12 cellular contexts compared by ENCODE assay signal in genomic region chr4:113173865-113174264, GRCh38.
"Had no signal": no experiment of that assay in that cellular context is flagged by ENCODE, and none has a peak within 500 bp of the region (broad histone marks: within the 10 kb centered on the region; RNA-seq: fewer than 3 reads in every experiment).

No MANE protein-coding gene starts in this region.

- H3K4me1 Mint-ChIP-seq: activated naive CD4-positive, alpha-beta T cell treated with anti-CD3 and anti-CD28 coated beads, Interleukin-2, amount 10 ng/mL, durations not matched to agents 7 days and 5 days; stimulated activated naive B cell treated with anti-CD40 and anti-IgM and Interleukin-4, amounts not matched to agents 10 μg/mL and 1 μg/mL and 100 μg/mL, for 72 hours had no signal

- DNase-seq: activated CD4-positive, alpha-beta T cell treated with anti-CD3 and anti-CD28 coated beads, Interleukin-2, amount 50 U/mL, for 1 hour; activated naive CD4-positive, alpha-beta T cell treated with anti-CD3 and anti-CD28 coated beads, Interleukin-2, amount 10 ng/mL, durations not matched to agents 7 days and 5 days; activated T-cell treated with anti-CD3 and anti-CD28 coated beads for 4 hours; dermis blood vessel endothelial cell; endodermal cell; erythroblast; left colon; stimulated activated CD4-positive, alpha-beta T cell treated with anti-CD3 and anti-CD28 coated beads, Interleukin-2, amount 100 ng/mL, for 48 hours; stimulated activated naive B cell treated with anti-CD40 and anti-IgM and Interleukin-4, amounts not matched to agents 10 μg/mL and 1 μg/mL and 100 μg/mL, for 72 hours; tibial artery had no signal

- H3K27me3 Mint-ChIP-seq: activated naive CD4-positive, alpha-beta T cell treated with anti-CD3 and anti-CD28 coated beads, Interleukin-2, amount 10 ng/mL, durations not matched to agents 7 days and 5 days; stimulated activated naive B cell treated with anti-CD40 and anti-IgM and Interleukin-4, amounts not matched to agents 10 μg/mL and 1 μg/mL and 100 μg/mL, for 72 hours had no signal

- H3K9me3 Mint-ChIP-seq: activated naive CD4-positive, alpha-beta T cell treated with anti-CD3 and anti-CD28 coated beads, Interleukin-2, amount 10 ng/mL, durations not matched to agents 7 days and 5 days; activated T-helper 2 cell treated with anti-CD3 and anti-CD28 coated beads, Interferon-gamma antibody, Interleukin-2, Interleukin-4, amounts not matched to agents 10 μg/mL and 5 μg/mL and 100 μg/mL, durations not matched to agents 14 hours and 24 hours and 36 hours; endodermal cell; stimulated activated naive B cell treated with anti-CD40 and anti-IgM and Interleukin-4, amounts not matched to agents 10 μg/mL and 1 μg/mL and 100 μg/mL, for 72 hours; T-helper 2 cell treated with Interferon-gamma antibody and Interleukin-4, amounts not matched to agents 5 μg/mL and 100 μg/mL, for 36 hours had no signal

- H3K4me3 Mint-ChIP-seq: activated naive CD4-positive, alpha-beta T cell treated with anti-CD3 and anti-CD28 coated beads, Interleukin-2, amount 10 ng/mL, durations not matched to agents 7 days and 5 days; endodermal cell; stimulated activated naive B cell treated with anti-CD40 and anti-IgM and Interleukin-4, amounts not matched to agents 10 μg/mL and 1 μg/mL and 100 μg/mL, for 72 hours; T-helper 2 cell treated with Interferon-gamma antibody and Interleukin-4, amounts not matched to agents 5 μg/mL and 100 μg/mL, for 36 hours had no signal

- H3K36me3 Mint-ChIP-seq: activated naive CD4-positive, alpha-beta T cell treated with anti-CD3 and anti-CD28 coated beads, Interleukin-2, amount 10 ng/mL, durations not matched to agents 7 days and 5 days; stimulated activated naive B cell treated with anti-CD40 and anti-IgM and Interleukin-4, amounts not matched to agents 10 μg/mL and 1 μg/mL and 100 μg/mL, for 72 hours had no signal

- ATAC-seq: left colon; stimulated activated naive B cell treated with anti-CD40 and anti-IgM and Interleukin-4, amounts not matched to agents 10 μg/mL and 1 μg/mL and 100 μg/mL, for 72 hours had no signal

- H3K27ac Mint-ChIP-seq: activated naive CD4-positive, alpha-beta T cell treated with anti-CD3 and anti-CD28 coated beads, Interleukin-2, amount 10 ng/mL, durations not matched to agents 7 days and 5 days; activated T-helper 2 cell treated with anti-CD3 and anti-CD28 coated beads, Interferon-gamma antibody, Interleukin-2, Interleukin-4, amounts not matched to agents 10 μg/mL and 5 μg/mL and 100 μg/mL, durations not matched to agents 14 hours and 24 hours and 36 hours; endodermal cell; stimulated activated naive B cell treated with anti-CD40 and anti-IgM and Interleukin-4, amounts not matched to agents 10 μg/mL and 1 μg/mL and 100 μg/mL, for 72 hours; T-helper 2 cell treated with Interferon-gamma antibody and Interleukin-4, amounts not matched to agents 5 μg/mL and 100 μg/mL, for 36 hours had no signal
